Comparison of ENCODE assay signal across 2 cellular contexts in genomic region chr1:19685994-19686393, GRCh38.
TF ChIP-seq lines count a peak whose summit lies in the region.

No MANE protein-coding gene starts in this region.

TF ChIP-seq in WTC11, 78 proteins besides CTCF, POLR2A, EP300 and RAD21 (continues in another document):
- TF ChIP-seq AR (CRISPR knock-in tag; IDR thresholded peaks at IDR 0.05): no peak
- 0 out of 2 replicates have a peak, but pooled peaks have one; percentile 16 for TF ChIP-seq GTF2I (CRISPR knock-in tag; conservative IDR thresholded peaks at IDR 0.05)
- TF ChIP-seq ZMAT4 (CRISPR knock-in tag; IDR thresholded peaks at IDR 0.05): no peak
- TF ChIP-seq ARID4B (CRISPR knock-in tag; IDR thresholded peaks at IDR 0.05; ENCODE audit: borderline replicate concordance): no peak
- TF ChIP-seq CREB1 (CRISPR knock-in tag; IDR thresholded peaks at IDR 0.05): no peak
- TF ChIP-seq ZNF232 (CRISPR knock-in tag; IDR thresholded peaks at IDR 0.05): no peak
- TF ChIP-seq ZNF121 (CRISPR knock-in tag; IDR thresholded peaks at IDR 0.05): peak; percentile 83
- no peak for TF ChIP-seq NR3C1 (CRISPR knock-in tag; conservative IDR thresholded peaks at IDR 0.05; ENCODE audit: low read depth)
- TF ChIP-seq MXD4 (CRISPR knock-in tag; IDR thresholded peaks at IDR 0.05; ENCODE audit: borderline replicate concordance): no peak
- TF ChIP-seq HMGXB4 (CRISPR knock-in tag; IDR thresholded peaks at IDR 0.05): no peak
- TF ChIP-seq IRF1 (CRISPR knock-in tag; IDR thresholded peaks at IDR 0.05): no peak
- no peak for TF ChIP-seq ELF4 (CRISPR knock-in tag; IDR thresholded peaks at IDR 0.05; ENCODE audit: low read depth)
- no peak for TF ChIP-seq EMX1 (CRISPR knock-in tag; IDR thresholded peaks at IDR 0.05)
- no peak for TF ChIP-seq ZNF512 (CRISPR knock-in tag; IDR thresholded peaks at IDR 0.05; ENCODE audit: borderline replicate concordance)

TF ChIP-seq in SK-N-SH, 30 proteins besides CTCF, POLR2A, EP300 and RAD21 (continued from another document):
- TF ChIP-seq USF1 (IDR thresholded peaks at IDR 0.05; ENCODE audit: borderline replicate concordance, low read depth) (no peak), TEAD4 (IDR thresholded peaks at IDR 0.05; ENCODE audit: borderline replicate concordance, insufficient read depth) (no peak), SMC3 (IDR thresholded peaks at IDR 0.05; ENCODE audit: low read depth, low read length) (no peak), YY1 (IDR thresholded peaks at IDR 0.05; ENCODE audit: low read depth) (no peak), EZH2phosphoT487 (IDR thresholded peaks at IDR 0.05; ENCODE audit: borderline replicate concordance, low read depth) (no peak), GATA2 (CRISPR knock-in tag; IDR thresholded peaks at IDR 0.05) (no peak), TCF12 (IDR thresholded peaks at IDR 0.05) (no peak), PBX3 (IDR thresholded peaks at IDR 0.05) (no peak), RFX5 (IDR thresholded peaks at IDR 0.05; ENCODE audit: low read length) (no peak), CHD2 (IDR thresholded peaks at IDR 0.05; ENCODE audit: low read length, partially characterized antibody) (no peak)
